Comparison of ENCODE assay signal across 8 cellular contexts in genomic region chr2:150133623-150134022, GRCh38.
A peak's percentile ranks its signal among the peaks of the same experiment; 100 is the strongest.
DNase-seq lines count a peak whose midpoint lies in the region; ATAC-seq, FAIRE-seq and TF ChIP-seq lines count a peak whose summit lies in the region.

No MANE protein-coding gene starts in this region.

- no peaks in the 10 kb centered on the region for H3K4me1 Mint-ChIP-seq in stimulated activated memory B cell treated with anti-CD40 and anti-IgM and Interleukin-4, amounts not matched to agents 10 μg/mL and 1 μg/mL and 100 μg/mL, for 72 hours

- DNase-seq in G401 (ENCODE audit: low spot score) (peak; percentile 36), astrocyte of the spinal cord (ENCODE audit: low read depth, low spot score) (peak; percentile 91), small intestine (peak; percentile 84), anterior cingulate cortex (lab: John Stamatoyannopoulos, UW) (no peak)
- no peak for DNase-seq in effector CD8-positive, alpha-beta T cell (lab: John Stamatoyannopoulos, UW)

- H3K4me3 ChIP-seq in astrocyte of the spinal cord (ENCODE audit: low read depth, low read length) (no peak overlapping the region), small intestine (ENCODE audit: low read depth in 1 of 2, low read length in 2 of 2) (no peak overlapping the region)

- H3K36me3 ChIP-seq in small intestine (ENCODE audit: control insufficient read depth in 2 of 2, insufficient read depth in 2 of 2, low read length in 2 of 2): no peaks in the 10 kb centered on the region

- ATAC-seq in GM21423 (IDR thresholded peaks at IDR 0.05; ENCODE audit: unreplicated experiment) (peak; percentile 92), HG03575 (IDR thresholded peaks at IDR 0.05; ENCODE audit: extremely low read depth, insufficient number of reproducible peaks, low FRiP score, unreplicated experiment) (peak; percentile 93)
- ATAC-seq in stimulated activated memory B cell treated with anti-CD40 and anti-IgM and Interleukin-4, amounts not matched to agents 10 μg/mL and 1 μg/mL and 100 μg/mL, for 72 hours: no peak

- in situ Hi-C loops in G401 (cut with HindIII; ENCODE audit: low sequenced_read_pairs): no loop called here
- in situ Hi-C loops in astrocyte of the spinal cord (cut with HindIII; ENCODE audit: low sequenced_read_pairs): no loop called here

- H3K27ac Mint-ChIP-seq in stimulated activated memory B cell treated with anti-CD40 and anti-IgM and Interleukin-4, amounts not matched to agents 10 μg/mL and 1 μg/mL and 100 μg/mL, for 72 hours: no peak overlapping the region

- peaks cover 7% of the 10 kb centered on the region for H3K9me3 Mint-ChIP-seq in stimulated activated memory B cell treated with anti-CD40 and anti-IgM and Interleukin-4, amounts not matched to agents 10 μg/mL and 1 μg/mL and 100 μg/mL, for 72 hours

- FAIRE-seq in small intestine (lab: Jason Lieb, UNC): no peak

- 54 to 73% (median 62%) methylated on average over 5 of the region's 5 CpGs for WGBS in small intestine, 3 donors

- H3K4me3 Mint-ChIP-seq in stimulated activated memory B cell treated with anti-CD40 and anti-IgM and Interleukin-4, amounts not matched to agents 10 μg/mL and 1 μg/mL and 100 μg/mL, for 72 hours: no peak overlapping the region

- H3K36me3 Mint-ChIP-seq in stimulated activated memory B cell treated with anti-CD40 and anti-IgM and Interleukin-4, amounts not matched to agents 10 μg/mL and 1 μg/mL and 100 μg/mL, for 72 hours: no peaks in the 10 kb centered on the region

- no peaks in the 10 kb centered on the region for H3K27me3 Mint-ChIP-seq in stimulated activated memory B cell treated with anti-CD40 and anti-IgM and Interleukin-4, amounts not matched to agents 10 μg/mL and 1 μg/mL and 100 μg/mL, for 72 hours

- no peaks in the 10 kb centered on the region for H3K27me3 ChIP-seq in small intestine (ENCODE audit: control insufficient read depth in 2 of 2, insufficient read depth in 2 of 2, low read length in 2 of 2)

- TF ChIP-seq CTCF in astrocyte of the spinal cord (IDR thresholded peaks at IDR 0.05; ENCODE audit: low read depth, low read length): no peak

- H3K9me3 ChIP-seq in small intestine (ENCODE audit: control insufficient read depth, low read depth): no peaks in the 10 kb centered on the region

- H3K27ac ChIP-seq in small intestine (ENCODE audit: low read depth in 1 of 2, low read length in 1 of 2): no peak overlapping the region

- H3K4me1 ChIP-seq in small intestine (ENCODE audit: control insufficient read depth in 2 of 2, insufficient read depth in 1 of 2, low read depth in 1 of 2, low read length in 1 of 2): no peaks in the 10 kb centered on the region

Comparison
In these comparisons a context has a peak if more than half of its experiments do, and no peak if none do; other contexts are left out.
1. DNase-seq: peak in G401 (single experiment), astrocyte of the spinal cord (single experiment) and small intestine (single experiment); none in anterior cingulate cortex (0 of 58) and effector CD8-positive, alpha-beta T cell (single experiment).